In the genomic region with DNA sequence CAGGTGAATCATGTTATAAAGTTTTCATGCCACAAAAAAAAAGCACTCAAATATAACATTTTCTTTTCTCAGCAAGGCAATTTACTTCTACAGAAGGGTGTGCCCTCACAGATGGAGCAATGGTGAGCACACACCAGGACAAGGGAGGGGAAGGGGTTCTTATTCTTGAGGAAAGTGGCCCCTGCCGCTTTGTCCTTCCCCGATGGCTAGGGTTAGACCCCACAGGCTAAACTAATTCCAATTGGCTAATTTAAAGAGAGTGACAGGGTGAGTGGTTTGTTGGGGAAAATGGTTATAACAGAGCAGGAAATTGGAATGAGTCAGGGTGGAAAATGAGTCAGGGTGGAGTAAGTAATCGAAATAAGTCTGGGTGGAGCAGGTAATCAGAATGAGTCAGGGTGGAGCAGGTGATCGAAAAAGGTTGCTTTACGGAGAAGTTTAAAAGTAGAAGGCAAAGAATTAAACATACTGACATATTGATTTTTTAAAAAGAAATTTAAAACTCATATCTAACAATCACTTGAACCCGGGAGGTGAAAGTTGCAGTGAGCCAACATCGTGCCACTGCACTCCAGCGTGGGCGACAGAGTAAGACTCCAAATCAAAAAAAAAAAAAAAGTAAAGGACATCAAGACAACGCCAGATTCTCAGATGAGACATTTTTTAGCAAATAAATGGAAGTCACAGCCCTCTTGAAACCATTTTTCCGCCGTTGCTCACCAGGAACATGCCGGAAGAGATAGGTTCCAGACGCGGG, we compare ENCODE assay signal across 7 cellular contexts. TPM values are rescaled to one million over a fixed set of nuclear protein-coding genes. Genes with fewer than 3 reads are reported as not detected.
DNase-seq lines count a peak whose midpoint lies in the region; ATAC-seq and TF ChIP-seq lines count a peak whose summit lies in the region.

No MANE protein-coding gene starts in this region.

- H3K4me1 Mint-ChIP-seq in memory B cell = peaks cover 15% of the 10 kb centered on the region
- peaks cover 46% of the 10 kb centered on the region for H3K4me1 Mint-ChIP-seq in stimulated activated naive CD8-positive, alpha-beta T cell treated with anti-CD3 and anti-CD28 coated beads, Interleukin-15, amount 100 ng/mL, for 72 hours

- H3K27me3 ChIP-seq in SJCRH30 = no peaks in the 10 kb centered on the region
- H3K27me3 ChIP-seq in breast epithelium = no peaks in the 10 kb centered on the region

- H3K4me3 Mint-ChIP-seq in memory B cell = peak overlapping the region; percentile 100
- H3K4me3 Mint-ChIP-seq in stimulated activated naive CD8-positive, alpha-beta T cell treated with anti-CD3 and anti-CD28 coated beads, Interleukin-15, amount 100 ng/mL, for 72 hours = peak overlapping the region; percentile 89 to 97

- H3K27ac ChIP-seq in HEK293 (ENCODE audit: extremely low read depth, low read depth, low read length) (peak overlapping the region; percentile 84), SJCRH30 (peak overlapping the region; percentile 87), breast epithelium (peak overlapping the region; percentile 96 to 97)

- H3K36me3 Mint-ChIP-seq in memory B cell = peaks cover 34% of the 10 kb centered on the region

- H3K27me3 Mint-ChIP-seq in memory B cell = no peaks in the 10 kb centered on the region
- no peaks in the 10 kb centered on the region for H3K27me3 Mint-ChIP-seq in stimulated activated naive CD8-positive, alpha-beta T cell treated with anti-CD3 and anti-CD28 coated beads, Interleukin-15, amount 100 ng/mL, for 72 hours

- intact Hi-C loops in breast epithelium (cut with DNase I; ENCODE audit: low total_unique reads) = no loop called here

- POLR2A ChIA-PET in HEK293 (lab: Yijun Ruan, JAX) = no interaction called here

- peak overlapping the region; percentile 98 for H3K27ac Mint-ChIP-seq in memory B cell
- H3K27ac Mint-ChIP-seq in stimulated activated naive CD8-positive, alpha-beta T cell treated with anti-CD3 and anti-CD28 coated beads, Interleukin-15, amount 100 ng/mL, for 72 hours = peak overlapping the region; percentile 99

- DNase-seq in SJCRH30 (no peak), breast epithelium (ENCODE audit: low spot score in 2 of 2) (no peak), memory B cell (ENCODE audit: low spot score in 2 of 2) (no peak), NCI-H526 treated with DMSO at 0.1 percent for 48 hours (lab: John Stamatoyannopoulos, UW) (no peak), amygdala (lab: John Stamatoyannopoulos, UW) (no peak)
- DNase-seq in stimulated activated naive CD8-positive, alpha-beta T cell treated with anti-CD3 and anti-CD28 coated beads, Interleukin-15, amount 100 ng/mL, for 72 hours = peak; percentile 33 to 65

- peak overlapping the region; percentile 97 for H3K4me3 ChIP-seq in HEK293 (ENCODE audit: low read depth, low read length)
- H3K4me3 ChIP-seq in SJCRH30 = peak overlapping the region; percentile 96
- peak overlapping the region; percentile 72 to 89 (median 81) for H3K4me3 ChIP-seq in breast epithelium

- ATAC-seq in memory B cell (ENCODE audit: low read depth) = no peak
- peak; percentile 76 for ATAC-seq in stimulated activated naive CD8-positive, alpha-beta T cell treated with anti-CD3 and anti-CD28 coated beads, Interleukin-15, amount 100 ng/mL, for 72 hours

- CTCF ChIA-PET in HEK293 (lab: Yijun Ruan, JAX) = interaction anchor here (1.1 kb wide), 1 partner anchor 122 kb away, joined by 3 read pairs; no protein-coding TSS in a partner anchor

- TF ChIP-seq POLR2A in breast epithelium (IDR thresholded peaks at IDR 0.05) = no peak

- H3K9me3 ChIP-seq in HEK293 (ENCODE audit: control insufficient read depth, insufficient read depth, low read depth, low read length) (no peaks in the 10 kb centered on the region; the same call in 1 of the 2 replicates), SJCRH30 (replicated peaks) (peaks cover 7% of the 10 kb centered on the region), breast epithelium (peaks cover 39 to 48% of the 10 kb centered on the region in 2 donors)

- TF ChIP-seq CTCF in HEK293 (tag by site-specific recombination; IDR thresholded peaks at IDR 0.05) (no peak), breast epithelium (IDR thresholded peaks at IDR 0.05) (no peak)

- H3K9me3 Mint-ChIP-seq in memory B cell = peaks cover 16% of the 10 kb centered on the region
- H3K9me3 Mint-ChIP-seq in stimulated activated naive CD8-positive, alpha-beta T cell treated with anti-CD3 and anti-CD28 coated beads, Interleukin-15, amount 100 ng/mL, for 72 hours = peaks cover 26 to 55% of the 10 kb centered on the region in 2 donors

- H3K36me3 ChIP-seq in HEK293 (ENCODE audit: control insufficient read depth in 2 of 2, insufficient read depth in 1 of 2, low read length in 2 of 2) (peaks cover 7 to 20% of the 10 kb centered on the region in 2 experiments; a peak in 2 of 3 replicates), SJCRH30 (peaks cover 24% of the 10 kb centered on the region), breast epithelium (no peaks in the 10 kb centered on the region)

- H3K4me1 ChIP-seq in HEK293 (ENCODE audit: control insufficient read depth, insufficient read depth, low read length) (no peaks in the 10 kb centered on the region), SJCRH30 (no peaks in the 10 kb centered on the region), breast epithelium (no peaks in the 10 kb centered on the region)

TF ChIP-seq in HEK293, 187 proteins besides CTCF, POLR2A, EP300 and RAD21 (continues in another document):
- TF ChIP-seq ZSCAN23 (tag by site-specific recombination; IDR thresholded peaks at IDR 0.05) (no peak), ZNF416 (tag by site-specific recombination; IDR thresholded peaks at IDR 0.05) (no peak), ZNF664 (tag by site-specific recombination; IDR thresholded peaks at IDR 0.05) (no peak), ZNF624 (tag by site-specific recombination; IDR thresholded peaks at IDR 0.05) (no peak), KLF9 (tag by site-specific recombination; IDR thresholded peaks at IDR 0.05; ENCODE audit: low read depth) (no peak), WT1 (tag by site-specific recombination; IDR thresholded peaks at IDR 0.05) (no peak), ZXDB (tag by site-specific recombination; IDR thresholded peaks at IDR 0.05) (0 out of 2 replicates have a peak, but pooled peaks have one; percentile 4), ZBTB48 (tag by site-specific recombination; IDR thresholded peaks at IDR 0.05) (no peak), ZNF548 (tag by site-specific recombination; IDR thresholded peaks at IDR 0.05) (no peak), SETDB1 (IDR thresholded peaks at IDR 0.05; ENCODE audit: insufficient read length, low read length) (peak; percentile 99), ZNF660 (tag by site-specific recombination; IDR thresholded peaks at IDR 0.05) (no peak), ZNF202 (tag by site-specific recombination; IDR thresholded peaks at IDR 0.05; ENCODE audit: borderline replicate concordance) (no peak), ZNF571 (tag by site-specific recombination; IDR thresholded peaks at IDR 0.05) (no peak), ZNF354C (tag by site-specific recombination; IDR thresholded peaks at IDR 0.05; ENCODE audit: borderline replicate concordance, low read depth) (no peak), SP2 (tag by site-specific recombination; IDR thresholded peaks at IDR 0.05) (peak; percentile 52), ZSCAN16 (tag by site-specific recombination; IDR thresholded peaks at IDR 0.05) (no peak)
- TF ChIP-seq, protein P1, sequence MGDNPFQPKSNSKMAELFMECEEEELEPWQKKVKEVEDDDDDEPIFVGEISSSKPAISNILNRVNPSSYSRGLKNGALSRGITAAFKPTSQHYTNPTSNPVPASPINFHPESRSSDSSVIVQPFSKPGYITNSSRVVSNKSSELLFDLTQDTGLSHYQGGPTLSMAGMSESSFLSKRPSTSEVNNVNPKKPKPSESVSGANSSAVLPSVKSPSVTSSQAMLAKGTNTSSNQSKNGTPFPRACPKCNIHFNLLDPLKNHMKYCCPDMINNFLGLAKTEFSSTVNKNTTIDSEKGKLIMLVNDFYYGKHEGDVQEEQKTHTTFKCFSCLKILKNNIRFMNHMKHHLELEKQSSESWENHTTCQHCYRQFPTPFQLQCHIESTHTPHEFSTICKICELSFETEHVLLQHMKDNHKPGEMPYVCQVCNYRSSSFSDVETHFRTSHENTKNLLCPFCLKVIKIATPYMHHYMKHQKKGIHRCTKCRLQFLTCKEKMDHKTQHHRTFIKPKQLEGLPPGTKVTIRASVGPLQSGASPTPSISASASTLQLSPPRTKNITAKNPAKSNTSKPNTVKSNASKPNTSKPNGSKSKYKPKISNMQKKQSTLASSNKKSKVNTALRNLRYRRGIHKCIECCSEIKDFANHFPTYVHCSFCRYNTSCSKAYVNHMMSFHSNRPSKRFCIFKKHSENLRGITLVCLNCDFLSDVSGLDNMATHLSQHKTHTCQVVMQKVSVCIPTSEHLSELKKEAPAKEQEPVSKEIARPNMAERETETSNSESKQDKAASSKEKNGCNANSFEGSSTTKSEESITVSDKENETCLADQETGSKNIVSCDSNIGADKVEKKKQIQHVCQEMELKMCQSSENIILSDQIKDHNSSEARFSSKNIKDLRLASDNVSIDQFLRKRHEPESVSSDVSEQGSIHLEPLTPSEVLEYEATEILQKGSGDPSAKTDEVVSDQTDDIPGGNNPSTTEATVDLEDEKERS (tag by site-specific recombination; IDR thresholded peaks at IDR 0.05) = peak; percentile 82
- TF ChIP-seq, protein P2, sequence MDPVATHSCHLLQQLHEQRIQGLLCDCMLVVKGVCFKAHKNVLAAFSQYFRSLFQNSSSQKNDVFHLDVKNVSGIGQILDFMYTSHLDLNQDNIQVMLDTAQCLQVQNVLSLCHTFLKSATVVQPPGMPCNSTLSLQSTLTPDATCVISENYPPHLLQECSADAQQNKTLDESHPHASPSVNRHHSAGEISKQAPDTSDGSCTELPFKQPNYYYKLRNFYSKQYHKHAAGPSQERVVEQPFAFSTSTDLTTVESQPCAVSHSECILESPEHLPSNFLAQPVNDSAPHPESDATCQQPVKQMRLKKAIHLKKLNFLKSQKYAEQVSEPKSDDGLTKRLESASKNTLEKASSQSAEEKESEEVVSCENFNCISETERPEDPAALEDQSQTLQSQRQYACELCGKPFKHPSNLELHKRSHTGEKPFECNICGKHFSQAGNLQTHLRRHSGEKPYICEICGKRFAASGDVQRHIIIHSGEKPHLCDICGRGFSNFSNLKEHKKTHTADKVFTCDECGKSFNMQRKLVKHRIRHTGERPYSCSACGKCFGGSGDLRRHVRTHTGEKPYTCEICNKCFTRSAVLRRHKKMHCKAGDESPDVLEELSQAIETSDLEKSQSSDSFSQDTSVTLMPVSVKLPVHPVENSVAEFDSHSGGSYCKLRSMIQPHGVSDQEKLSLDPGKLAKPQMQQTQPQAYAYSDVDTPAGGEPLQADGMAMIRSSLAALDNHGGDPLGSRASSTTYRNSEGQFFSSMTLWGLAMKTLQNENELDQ (tag by site-specific recombination; IDR thresholded peaks at IDR 0.05; ENCODE audit: low read depth) = no peak

RNA-seq across cellular contexts. Expression of a gene that starts 0.8 kb away (rescaled TPM):
- total RNA-seq in SJCRH30 (2014; rRNA removed; shearing (Covaris generic)) = 34.7 and 37.6 TPM in 2 replicates
- 10 to 100 TPM; 17.4 to 52.2 (median 32.4) TPM for total RNA-seq in breast epithelium

RNA-seq across cellular contexts. Expression of a gene that starts 53.1 kb away (rescaled TPM):
- total RNA-seq in SJCRH30 (2014; rRNA removed; shearing (Covaris generic)) = 26.5 and 26.9 TPM in 2 replicates
- 10 to 100 TPM; 19.5 to 63.1 (median 29.5) TPM for total RNA-seq in breast epithelium

Comparison
In these comparisons a context has a peak if more than half of its experiments do, and no peak if none do; other contexts are left out.
1. DNase-seq: peak in stimulated activated naive CD8-positive, alpha-beta T cell treated with anti-CD3 and anti-CD28 coated beads, Interleukin-15, amount 100 ng/mL, for 72 hours (2 of 2); none in SJCRH30 (0 of 2), breast epithelium (0 of 2), memory B cell (0 of 2), NCI-H526 treated with DMSO at 0.1 percent for 48 hours (single experiment) and amygdala (0 of 56).
2. Peak in every context shown above with its lines, with median percentiles within 50 percentile points of each other: H3K27ac ChIP-seq and H3K4me3 ChIP-seq.